ENCODE assay signal across 22 cellular contexts in genomic region chr2:8701980-8702379, GRCh38.
"Had no signal": no experiment of that assay in that cellular context is flagged by ENCODE, and none has a peak within 500 bp of the region (broad histone marks: within the 10 kb centered on the region; RNA-seq: fewer than 3 reads in every experiment).

No MANE protein-coding gene starts in this region.

- ATAC-seq: activated CD4-positive, alpha-beta T cell treated with anti-CD3 and anti-CD28 coated beads for 36 hours; activated T-helper 17 cell treated with anti-CD3 and anti-CD28 coated beads, Interleukin-2, amount 50 U/mL, for 72 hours; body of pancreas; T-helper 17 cell had no signal

- DNase-seq: activated CD4-positive, alpha-beta memory T cell treated with anti-CD3 and anti-CD28 coated beads, Interleukin-2, amount 10 ng/mL, durations not matched to agents 7 days and 5 days; activated CD4-positive, alpha-beta T cell treated with anti-CD3 and anti-CD28 coated beads for 36 hours; activated CD4-positive, alpha-beta T cell treated with anti-CD3 and anti-CD28 coated beads, Interleukin-2, amount 50 U/mL, for 1 hour; activated gamma-delta T cell; activated T-cell treated with anti-CD3 and anti-CD28 coated beads for 4 hours; activated T-cell treated with anti-CD3 and anti-CD28 coated beads, Interleukin-2, amount 50 U/mL, for 48 hours; body of pancreas; MG63; MV-4-11; NCI-H1092 treated with DMSO at 0.1 percent for 48 hours; NCI-H1417 treated with DMSO at 0.1 percent for 48 hours; NCI-H1694; NCI-H2029; NCI-H345; NCI-H510A; NCI-H526 treated with DMSO at 0.1 percent for 48 hours; NCI-H82; SIG-M5; T-helper 17 cell; T-helper 9 cell had no signal

- H3K4me1 ChIP-seq: body of pancreas had no signal

- H3K27ac ChIP-seq: ascending aorta, body of pancreas had no signal

- H3K36me3 ChIP-seq: ascending aorta, MG63 had no signal

- H3K27me3 ChIP-seq: ascending aorta, body of pancreas, MG63 had no signal

- H3K4me3 ChIP-seq: ascending aorta, body of pancreas, MG63 had no signal

- H3K9me3 ChIP-seq: ascending aorta, body of pancreas, MG63 had no signal
